In genomic region chr18:57029761-57030160, GRCh38 we compare ENCODE assay signal across 1 cellular context.
TF ChIP-seq lines count a peak whose summit lies in the region.

No MANE protein-coding gene starts in this region.

TF ChIP-seq in SK-N-SH treated with all-trans-retinoic acid at 6 μM for 48 hours, 23 proteins besides CTCF, POLR2A, EP300 and RAD21 (continued from another document):
- no peak for TF ChIP-seq POU6F1 (CRISPR knock-in tag; IDR thresholded peaks at IDR 0.05; ENCODE audit: borderline replicate concordance, low read depth)
- TF ChIP-seq ZNF565 (CRISPR knock-in tag; conservative IDR thresholded peaks at IDR 0.05; ENCODE audit: low read depth), result no peak
